Comparison of ENCODE assay signal across 16 cellular contexts in the genomic region with DNA sequence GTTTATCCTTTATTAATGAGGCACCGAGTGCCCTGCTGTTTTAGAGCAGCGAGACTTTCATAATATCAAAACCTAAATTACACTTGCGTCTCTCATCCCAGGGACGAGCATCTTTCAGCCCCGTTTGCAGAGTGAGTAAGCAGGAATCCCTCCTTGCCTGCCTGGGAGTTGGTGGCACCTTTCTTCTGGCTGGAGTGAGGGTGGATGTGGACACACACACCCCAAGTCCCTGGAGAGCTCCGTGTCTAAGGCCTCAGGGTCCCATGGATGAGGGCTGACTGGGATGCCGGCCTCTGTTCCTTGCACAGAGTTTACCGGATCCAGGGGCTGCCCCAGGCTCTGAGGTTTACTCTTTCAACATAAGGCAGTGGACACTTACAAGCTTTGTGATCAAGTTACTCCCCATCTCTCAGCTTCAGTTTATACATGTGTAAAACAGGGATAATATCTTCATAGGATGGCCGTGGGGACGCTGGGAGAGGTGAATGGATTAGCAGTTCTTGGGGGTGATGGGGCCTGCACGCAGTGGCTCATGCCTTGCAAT.
"Had no signal": no experiment of that assay in that cellular context is flagged by ENCODE, and none has a peak within 500 bp of the region (broad histone marks: within the 10 kb centered on the region; RNA-seq: fewer than 3 reads in every experiment).

No MANE protein-coding gene starts in this region.

- H3K36me3 Mint-ChIP-seq: stimulated activated effector memory CD8-positive, alpha-beta T cell treated with anti-CD3 and anti-CD28 coated beads, Interleukin-12 subunit alpha, Interleukin-12 subunit beta, amount 100 ng/mL, for 72 hours had no signal

- H3K27ac ChIP-seq: adrenal gland, cardiac muscle cell, esophagus squamous epithelium, left ventricle myocardium inferior, tibial nerve had no signal

- DNase-seq: activated CD4-positive, alpha-beta T cell treated with anti-CD3 and anti-CD28 coated beads, Interleukin-2, amount 10 ng/mL, durations not matched to agents 7 days and 5 days; effector CD4-positive, alpha-beta T cell; esophagus squamous epithelium; hypothalamus; left ventricle myocardium inferior; stimulated activated CD4-positive, alpha-beta T cell treated with anti-CD3 and anti-CD28 coated beads, Interleukin-12 subunit alpha, Interleukin-12 subunit beta, amount 100 ng/mL, for 4 hours; stimulated activated CD4-positive, alpha-beta T cell treated with anti-CD3 and anti-CD28 coated beads, Interleukin-2, amount 100 ng/mL, for 24 hours; SW 1271 had no signal

- ATAC-seq: activated T-helper 17 cell treated with anti-CD3 and anti-CD28 coated beads, Interleukin-2, amount 50 U/mL, for 72 hours; stimulated activated effector memory CD8-positive, alpha-beta T cell treated with anti-CD3 and anti-CD28 coated beads, Interleukin-12 subunit alpha, Interleukin-12 subunit beta, amount 100 ng/mL, for 72 hours had no signal

- H3K4me3 Mint-ChIP-seq: activated CD4-positive, alpha-beta T cell treated with anti-CD3 and anti-CD28 coated beads, Interleukin-2, amount 10 ng/mL, durations not matched to agents 7 days and 5 days; activated naive CD4-positive, alpha-beta T cell treated with anti-CD3 and anti-CD28 coated beads, Interleukin-2, amount 50 U/mL, for 24 hours; activated T-helper 17 cell treated with anti-CD3 and anti-CD28 coated beads, Interleukin-2, amount 50 U/mL, for 72 hours; nephron; stimulated activated effector memory CD8-positive, alpha-beta T cell treated with anti-CD3 and anti-CD28 coated beads, Interleukin-12 subunit alpha, Interleukin-12 subunit beta, amount 100 ng/mL, for 72 hours; T-helper 2 cell treated with Interferon-gamma antibody and Interleukin-4, amounts not matched to agents 5 μg/mL and 100 μg/mL, for 36 hours had no signal

- H3K9me3 Mint-ChIP-seq: activated CD4-positive, alpha-beta T cell treated with anti-CD3 and anti-CD28 coated beads, Interleukin-2, amount 10 ng/mL, durations not matched to agents 7 days and 5 days; activated naive CD4-positive, alpha-beta T cell treated with anti-CD3 and anti-CD28 coated beads, Interleukin-2, amount 50 U/mL, for 24 hours; activated T-helper 17 cell treated with anti-CD3 and anti-CD28 coated beads, Interleukin-2, amount 50 U/mL, for 72 hours; nephron; stimulated activated effector memory CD8-positive, alpha-beta T cell treated with anti-CD3 and anti-CD28 coated beads, Interleukin-12 subunit alpha, Interleukin-12 subunit beta, amount 100 ng/mL, for 72 hours; T-helper 2 cell treated with Interferon-gamma antibody and Interleukin-4, amounts not matched to agents 5 μg/mL and 100 μg/mL, for 36 hours had no signal

- H3K9me3 ChIP-seq: adrenal gland, esophagus squamous epithelium, left ventricle myocardium inferior, tibial nerve had no signal

- H3K27ac Mint-ChIP-seq: activated CD4-positive, alpha-beta T cell treated with anti-CD3 and anti-CD28 coated beads, Interleukin-2, amount 10 ng/mL, durations not matched to agents 7 days and 5 days; activated naive CD4-positive, alpha-beta T cell treated with anti-CD3 and anti-CD28 coated beads, Interleukin-2, amount 50 U/mL, for 24 hours; activated T-helper 17 cell treated with anti-CD3 and anti-CD28 coated beads, Interleukin-2, amount 50 U/mL, for 72 hours; nephron; stimulated activated effector memory CD8-positive, alpha-beta T cell treated with anti-CD3 and anti-CD28 coated beads, Interleukin-12 subunit alpha, Interleukin-12 subunit beta, amount 100 ng/mL, for 72 hours; T-helper 2 cell treated with Interferon-gamma antibody and Interleukin-4, amounts not matched to agents 5 μg/mL and 100 μg/mL, for 36 hours had no signal

- H3K4me3 ChIP-seq: adrenal gland, cardiac muscle cell, esophagus squamous epithelium, left ventricle myocardium inferior, tibial nerve had no signal

- H3K36me3 ChIP-seq: adrenal gland, cardiac muscle cell, esophagus squamous epithelium, left ventricle myocardium inferior, tibial nerve had no signal
